Comparison of ENCODE assay signal across 10 cellular contexts in genomic region chr13:51995677-51996551, GRCh38. TPM values are rescaled to one million over a fixed set of nuclear protein-coding genes. Genes with fewer than 3 reads are reported as not detected.
DNase-seq lines count a peak whose midpoint lies in the region; ATAC-seq, FAIRE-seq and TF ChIP-seq lines count a peak whose summit lies in the region.
"Had no signal": no experiment of that assay in that cellular context is flagged by ENCODE, and none has a peak within 500 bp of the region (broad histone marks: within the 10 kb centered on the region; RNA-seq: fewer than 3 reads in every experiment).

No MANE protein-coding gene starts in this region.

- no peaks in the 10 kb centered on the region for H3K9me1 ChIP-seq in K562 (ENCODE audit: control insufficient read depth, insufficient read depth, low read length)

- peak; percentile 50 for ATAC-seq in K562
- ATAC-seq in stimulated activated memory B cell treated with anti-CD40 and anti-IgM and Interleukin-4, amounts not matched to agents 10 μg/mL and 1 μg/mL and 100 μg/mL, for 72 hours: peak; percentile 21

- H3K36me3 ChIP-seq in K562 (ENCODE audit: control insufficient read depth, insufficient read depth, low read length): peaks cover 3% of the 10 kb centered on the region; the same call in 2 of the 3 replicates

- H3K9me3 Mint-ChIP-seq in stimulated activated memory B cell treated with anti-CD40 and anti-IgM and Interleukin-4, amounts not matched to agents 10 μg/mL and 1 μg/mL and 100 μg/mL, for 72 hours: no peaks in the 10 kb centered on the region

- TF ChIP-seq EP300 in K562 (IDR thresholded peaks at IDR 0.05; ENCODE audit: low read length): no peak

- TF ChIP-seq CTCF in K562 (IDR thresholded peaks at IDR 0.05 in 2 of 3, conservative IDR thresholded peaks at IDR 0.05 in 1 of 3; ENCODE audit: insufficient read depth in 2 of 3, low read depth in 1 of 3, low read length in 3 of 3): peak; percentile 9 to 33 (median 31); a peak in 3 of 6 replicates

- H3K4me1 Mint-ChIP-seq in stimulated activated memory B cell treated with anti-CD40 and anti-IgM and Interleukin-4, amounts not matched to agents 10 μg/mL and 1 μg/mL and 100 μg/mL, for 72 hours: no peaks in the 10 kb centered on the region

- no peak overlapping the region for H3K4me3 Mint-ChIP-seq in stimulated activated memory B cell treated with anti-CD40 and anti-IgM and Interleukin-4, amounts not matched to agents 10 μg/mL and 1 μg/mL and 100 μg/mL, for 72 hours

- in situ Hi-C loops in K562 (cut with MboI): no loop called here
- in situ Hi-C loops in ACHN (cut with HindIII; ENCODE audit: low pct_ligation_motif_present, low pct_unique_long_range_greater_than_20kb, low sequenced_read_pairs): no loop called here

- H3K27ac Mint-ChIP-seq in stimulated activated memory B cell treated with anti-CD40 and anti-IgM and Interleukin-4, amounts not matched to agents 10 μg/mL and 1 μg/mL and 100 μg/mL, for 72 hours: no peak overlapping the region

- intact Hi-C loops in K562 (cut with micrococcal nuclease): loop anchor here (5.0 to 10.0 kb wide), 2 partner anchors 39 to 459 kb away; partner anchors contain the start of genes CKAP2 and VPS36

- no TSS peak for BruUV-seq in K562 (replicated peaks; lab: Mats Ljungman, UMichigan)

- peak overlapping the region; percentile 81 for H3K4me2 ChIP-seq in K562 (ENCODE audit: insufficient read depth, low read length)

- H2AFZ ChIP-seq in K562 (ENCODE audit: low read depth, low read length): peak overlapping the region; percentile 72

- peak overlapping the region; percentile 64 to 87 for H3K9ac ChIP-seq in K562 (ENCODE audit: insufficient read depth in 1 of 2, low read depth in 2 of 2, low read length in 2 of 2)

- no peaks in the 10 kb centered on the region for H3K27me3 ChIP-seq in K562 (ENCODE audit: control insufficient read depth in 2 of 2, insufficient read depth in 2 of 2, low read length in 2 of 2)

- POLR2A ChIA-PET in K562 (lab: Yijun Ruan, JAX): no interaction called here

- CTCF ChIA-PET in K562 (lab: Yijun Ruan, JAX; ENCODE audit: low intra/inter-chr PET ratio): no interaction called here

- TF ChIP-seq POLR2A in K562 (conservative IDR thresholded peaks at IDR 0.05): no peak

- peaks cover 44 to 59% of the 10 kb centered on the region in 2 experiments for H3K4me1 ChIP-seq in K562 (replicated peaks in 1 of 2; ENCODE audit: control insufficient read depth in 2 of 2, insufficient read depth in 2 of 2, low read length in 2 of 2)

- no peaks in the 10 kb centered on the region for H3K36me3 Mint-ChIP-seq in stimulated activated memory B cell treated with anti-CD40 and anti-IgM and Interleukin-4, amounts not matched to agents 10 μg/mL and 1 μg/mL and 100 μg/mL, for 72 hours

- H3K4me3 ChIP-seq in K562: peak overlapping the region; percentile 29; the same call in 1 of the 2 replicates

- no peak for TF ChIP-seq RAD21 in K562 (CRISPR knock-in tag; conservative IDR thresholded peaks at IDR 0.05 in 1 of 2, IDR thresholded peaks at IDR 0.05 in 1 of 2)

- peaks cover 40% of the 10 kb centered on the region for H3K27me3 Mint-ChIP-seq in stimulated activated memory B cell treated with anti-CD40 and anti-IgM and Interleukin-4, amounts not matched to agents 10 μg/mL and 1 μg/mL and 100 μg/mL, for 72 hours

- no peaks in the 10 kb centered on the region for H4K20me1 ChIP-seq in K562 (replicated peaks; ENCODE audit: control insufficient read depth, insufficient read depth, low read length)

- FAIRE-seq in K562 (lab: Jason Lieb, UNC): peak; percentile 77
- FAIRE-seq: colon had no signal

- WGBS in K562 (ENCODE audit: insufficient coverage, low coverage, missing lambda C conversion rate): 1% methylated on average over 9 of the region's 9 CpGs

- H3K9me3 ChIP-seq in K562 (replicated peaks; ENCODE audit: control insufficient read depth, insufficient read depth, low read depth, low read length): no peaks in the 10 kb centered on the region

- peak; percentile 60 for DNase-seq in MV-4-11 (lab: John Stamatoyannopoulos, UW)
- DNase-seq in K562 (ENCODE audit: extremely low read depth in 1 of 4, low spot score in 3 of 4): peak; percentile 33 to 51 (median 38)
- peak; percentile 53 for DNase-seq in inferior parietal cortex (ENCODE audit: extremely low spot score)
- no peak for DNase-seq in activated T-cell treated with anti-CD3 and anti-CD28 coated beads, Interleukin-2, amount 50 U/mL, for 48 hours
- no peak for DNase-seq in ACHN
- DNase-seq in stimulated activated CD4-positive, alpha-beta T cell treated with anti-CD3 and anti-CD28 coated beads, Interleukin-4, amount 100 ng/mL, for 4 hours: no peak
- no peak for DNase-seq in A172 (ENCODE audit: low spot score)
- DNase-seq: NCI-H1694 treated with DMSO at 0.1 percent for 48 hours had no signal

- peaks cover 98% of the 10 kb centered on the region for H3K79me2 ChIP-seq in K562 (ENCODE audit: control insufficient read depth, insufficient read depth, low read length)

- peak overlapping the region; percentile 72 for H3K27ac ChIP-seq in K562 (ENCODE audit: extremely low read depth, low read depth, low read length)

TF ChIP-seq in K562, 482 proteins besides CTCF, POLR2A, EP300 and RAD21 (continues in another document):
- TF ChIP-seq SRSF9 (IDR thresholded peaks at IDR 0.05; ENCODE audit: borderline replicate concordance, low read depth, low read length): no peak
- no peak for TF ChIP-seq KLF10 (CRISPR knock-in tag; IDR thresholded peaks at IDR 0.05)
- no peak for TF ChIP-seq ZNF143 (CRISPR knock-in tag; IDR thresholded peaks at IDR 0.05)

RNA-seq across cellular contexts. Expression of gene ATP7B, which starts 15.3 kb away (rescaled TPM):
- total RNA-seq in K562 (2011; cell fraction: chromatin; rRNA removed; ENCODE audit: low replicate concordance): 82.8 and 92.7 TPM in 2 replicates
- 45.1 and 54.2 TPM in 2 replicates for total RNA-seq in K562 (2011; cell fraction: nucleolus; rRNA removed)
- total RNA-seq in K562 (2011; cell fraction: nucleoplasm; rRNA removed): 55.9 and 62.3 TPM in 2 replicates
- total RNA-seq in K562 (2014; rRNA removed) (8.0 and 14.3 TPM in 2 replicates), K562 (2014; rRNA removed; fragmentation: Illumina TruSeq; extraction: Trizol) (8.3 and 8.5 TPM in 2 replicates), K562 (2015; rRNA removed; fragmentation: Illumina TruSeq; extraction: Trizol) (10.6 and 11.7 TPM in 2 replicates), K562 (2021) (16.5 and 20.4 TPM in 2 replicates)
- polyA plus RNA-seq in K562 (2011; rRNA removed) (12.5 and 13.3 TPM in 2 replicates), K562 (2014; fragmentation: Illumina TruSeq; extraction: Trizol) (11.1 and 11.5 TPM in 2 replicates), K562 (2014; fragmentation: Nextera tagmentation; extraction: Ambion mirVana) (1 to 10 TPM; 1.1 to 1.4 TPM), K562 (2014; rRNA removed) (7.2 and 11.6 TPM in 2 replicates)
- polyA plus RNA-seq in K562 (2011; cell fraction: cytosol; rRNA removed): 6.8 and 7.9 TPM in 2 replicates
- 27.2 and 32.0 TPM in 2 replicates for polyA plus RNA-seq in K562 (2011; cell fraction: nucleus; rRNA removed)
- polyA plus RNA-seq in K562 (2012): 13.5 and 17.6 TPM in 2 replicates
- 20.5 and 32.2 TPM in 2 replicates for polyA minus RNA-seq in K562 (2011; rRNA and poly(A)+ RNA removed)
- 11.3 and 13.2 TPM in 2 replicates for polyA minus RNA-seq in K562 (2011; cell fraction: cytosol; rRNA and poly(A)+ RNA removed)
- polyA minus RNA-seq in K562 (2011; cell fraction: nucleus; rRNA and poly(A)+ RNA removed): 30.6 and 44.5 TPM in 2 replicates
- total RNA-seq in A172 (2014; rRNA removed; shearing (Covaris generic)): 2.0 and 2.3 TPM in 2 replicates

RNA-seq across cellular contexts. Expression of gene ALG11, which starts 16.3 kb away (rescaled TPM):
- 24.6 and 59.2 TPM in 2 replicates for total RNA-seq in K562 (2011; cell fraction: chromatin; rRNA removed; ENCODE audit: low replicate concordance)
- 15.5 and 17.4 TPM in 2 replicates for total RNA-seq in K562 (2011; cell fraction: nucleolus; rRNA removed)
- total RNA-seq in K562 (2011; cell fraction: nucleoplasm; rRNA removed): 27.4 and 33.8 TPM in 2 replicates
- total RNA-seq in K562 (2014; rRNA removed) (7.3 and 8.1 TPM in 2 replicates), K562 (2014; rRNA removed; fragmentation: Illumina TruSeq; extraction: Trizol) (16.6 and 18.7 TPM in 2 replicates), K562 (2015; rRNA removed; fragmentation: Illumina TruSeq; extraction: Trizol) (11.8 and 12.3 TPM in 2 replicates), K562 (2021) (19.2 and 19.6 TPM in 2 replicates)
- polyA plus RNA-seq in K562 (2011; rRNA removed) (9.9 and 17.2 TPM in 2 replicates), K562 (2014; fragmentation: Illumina TruSeq; extraction: Trizol) (9.3 and 11.2 TPM in 2 replicates), K562 (2014; fragmentation: Nextera tagmentation; extraction: Ambion mirVana) (10 to 100 TPM; 16.3 to 19.1 TPM), K562 (2014; rRNA removed) (7.4 and 8.2 TPM in 2 replicates)
- 2.0 and 6.6 TPM in 2 replicates for polyA plus RNA-seq in K562 (2011; cell fraction: cytosol; rRNA removed)
- 7.9 and 8.6 TPM in 2 replicates for polyA plus RNA-seq in K562 (2011; cell fraction: nucleus; rRNA removed)
- polyA plus RNA-seq in K562 (2012): 6.5 and 12.9 TPM in 2 replicates
- polyA minus RNA-seq in K562 (2011; rRNA and poly(A)+ RNA removed): 22.2 and 25.3 TPM in 2 replicates
- 7.9 and 8.8 TPM in 2 replicates for polyA minus RNA-seq in K562 (2011; cell fraction: cytosol; rRNA and poly(A)+ RNA removed)
- 12.7 and 22.5 TPM in 2 replicates for polyA minus RNA-seq in K562 (2011; cell fraction: nucleus; rRNA and poly(A)+ RNA removed)
- total RNA-seq in A172 (2014; rRNA removed; shearing (Covaris generic)): 16.8 and 17.0 TPM in 2 replicates

RNA-seq across cellular contexts. Expression of gene UTP14C, which starts 28.6 kb away (rescaled TPM):
- 5.7 and 21.4 TPM in 2 replicates for total RNA-seq in K562 (2011; cell fraction: chromatin; rRNA removed; ENCODE audit: low replicate concordance)
- total RNA-seq in K562 (2011; cell fraction: nucleolus; rRNA removed): 4.5 and 7.4 TPM in 2 replicates
- total RNA-seq in K562 (2011; cell fraction: nucleoplasm; rRNA removed): 11.3 and 17.3 TPM in 2 replicates
- total RNA-seq in K562 (2014; rRNA removed) (5.7 TPM in 2 replicates), K562 (2014; rRNA removed; fragmentation: Illumina TruSeq; extraction: Trizol) (8.6 and 9.4 TPM in 2 replicates), K562 (2015; rRNA removed; fragmentation: Illumina TruSeq; extraction: Trizol) (8.1 and 8.5 TPM in 2 replicates), K562 (2021) (6.0 and 6.1 TPM in 2 replicates)
- polyA plus RNA-seq in K562 (2011; rRNA removed) (8.9 and 10.3 TPM in 2 replicates), K562 (2014; fragmentation: Illumina TruSeq; extraction: Trizol) (7.1 and 8.2 TPM in 2 replicates), K562 (2014; fragmentation: Nextera tagmentation; extraction: Ambion mirVana) (1 to 10 TPM; 3.4 to 3.9 TPM), K562 (2014; rRNA removed) (4.9 and 5.0 TPM in 2 replicates)
- polyA plus RNA-seq in K562 (2011; cell fraction: cytosol; rRNA removed): 2.4 and 5.3 TPM in 2 replicates
- polyA plus RNA-seq in K562 (2011; cell fraction: nucleus; rRNA removed): 3.2 and 4.1 TPM in 2 replicates
- polyA plus RNA-seq in K562 (2012): 5.2 and 5.7 TPM in 2 replicates
- 16.2 and 17.5 TPM in 2 replicates for polyA minus RNA-seq in K562 (2011; rRNA and poly(A)+ RNA removed)
- polyA minus RNA-seq in K562 (2011; cell fraction: cytosol; rRNA and poly(A)+ RNA removed): 5.3 and 7.8 TPM in 2 replicates
- polyA minus RNA-seq in K562 (2011; cell fraction: nucleus; rRNA and poly(A)+ RNA removed): 3.1 and 5.4 TPM in 2 replicates
- total RNA-seq in A172 (2014; rRNA removed; shearing (Covaris generic)): 11.8 and 14.0 TPM in 2 replicates

Comparison
In these comparisons a context has a peak if more than half of its experiments do, and no peak if none do; other contexts are left out.
1. DNase-seq: peak in MV-4-11 (single experiment), K562 (4 of 4) and inferior parietal cortex (single experiment); none in activated T-cell treated with anti-CD3 and anti-CD28 coated beads, Interleukin-2, amount 50 U/mL, for 48 hours (0 of 2), ACHN (single experiment), stimulated activated CD4-positive, alpha-beta T cell treated with anti-CD3 and anti-CD28 coated beads, Interleukin-4, amount 100 ng/mL, for 4 hours (0 of 2) and A172 (single experiment).